Comparison of ENCODE assay signal across 9 cellular contexts in the genomic region with DNA sequence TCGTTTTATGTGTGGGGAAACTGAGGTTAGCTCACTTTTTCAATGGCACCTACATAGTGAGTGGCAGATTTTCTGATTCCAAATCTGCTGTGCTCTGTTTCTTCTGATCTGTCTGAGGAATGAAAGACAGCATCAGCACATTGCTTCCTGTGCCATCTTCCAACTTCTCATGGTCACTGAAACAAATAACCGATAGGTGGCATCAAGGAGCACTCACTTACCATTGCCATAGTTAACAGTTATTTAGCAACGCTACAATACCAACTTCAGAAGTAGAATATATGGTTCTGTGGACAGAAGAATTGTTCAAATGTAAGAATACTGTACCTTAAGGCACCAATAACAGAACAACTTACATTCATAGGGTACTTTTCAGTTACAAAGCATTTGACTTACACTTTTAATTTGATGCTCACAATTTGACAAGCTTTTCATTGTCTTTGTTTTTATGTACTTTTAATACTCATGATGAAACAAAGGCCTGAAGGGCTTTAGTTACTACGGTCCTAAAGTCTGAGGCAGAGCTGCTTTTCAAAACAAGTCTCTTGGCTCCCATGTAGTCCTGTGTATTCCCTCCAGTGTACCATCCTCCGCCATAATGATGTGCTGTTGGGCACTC.
A peak's percentile ranks its signal among the peaks of the same experiment; 100 is the strongest.
DNase-seq lines count a peak whose midpoint lies in the region; ATAC-seq, FAIRE-seq and TF ChIP-seq lines count a peak whose summit lies in the region.
"Had no signal": no experiment of that assay in that cellular context is flagged by ENCODE, and none has a peak within 500 bp of the region (broad histone marks: within the 10 kb centered on the region; RNA-seq: fewer than 3 reads in every experiment).

No MANE protein-coding gene starts in this region.

- intact Hi-C loops in K562 (cut with micrococcal nuclease), result no loop called here
- intact Hi-C loops in vagina (cut with DNase I), result no loop called here

- H3K9me3 ChIP-seq in K562 (replicated peaks; ENCODE audit: control insufficient read depth, insufficient read depth, low read depth, low read length), result no peaks in the 10 kb centered on the region
- H3K9me3 ChIP-seq in keratinocyte (ENCODE audit: control insufficient read depth, low read depth, low read length), result no peaks in the 10 kb centered on the region
- H3K9me3 ChIP-seq in vagina, result no peaks in the 10 kb centered on the region

- peak; percentile 84 to 90 for DNase-seq in Kasumi-1 (lab: John Stamatoyannopoulos, UW)
- peak; percentile 16 to 29 (median 26) for DNase-seq in K562 (ENCODE audit: extremely low read depth in 1 of 4, low spot score in 3 of 4)
- no peak for DNase-seq in keratinocyte (ENCODE audit: low read depth, low spot score)
- DNase-seq in vagina (ENCODE audit: extremely low spot score in 2 of 2), result no peak
- DNase-seq in stimulated activated CD4-positive, alpha-beta T cell treated with anti-CD3 and anti-CD28 coated beads, Interleukin-2, amount 100 ng/mL, for 24 hours, result no peak

- peak; percentile 53 for ATAC-seq in GM19324 (IDR thresholded peaks at IDR 0.05; ENCODE audit: low FRiP score, unreplicated experiment)
- ATAC-seq in K562, result peak; percentile 59; the same call in 1 of the 3 replicates
- ATAC-seq in GM21825 (IDR thresholded peaks at IDR 0.05; ENCODE audit: unreplicated experiment), result no peak

- H3K9ac ChIP-seq in K562 (ENCODE audit: insufficient read depth in 1 of 2, low read depth in 2 of 2, low read length in 2 of 2) (no peak overlapping the region), keratinocyte (ENCODE audit: control insufficient read depth, extremely low read depth, insufficient read depth, low read length) (no peak overlapping the region)

- TF ChIP-seq RAD21 in K562 (CRISPR knock-in tag; conservative IDR thresholded peaks at IDR 0.05 in 1 of 2, IDR thresholded peaks at IDR 0.05 in 1 of 2), result peak in 1 of 2 experiments; percentile 52; a peak in 3 of 4 replicates

- no peak overlapping the region for H2AFZ ChIP-seq in K562 (ENCODE audit: low read depth, low read length)
- no peak overlapping the region for H2AFZ ChIP-seq in keratinocyte (ENCODE audit: control insufficient read depth, low read length)

- dilution Hi-C loops in keratinocyte (cut with MboI; ENCODE audit: extremely low pct_ligation_motif_present, low sequenced_read_pairs), result no loop called here

- H3K27me3 ChIP-seq in K562 (ENCODE audit: control insufficient read depth in 2 of 2, insufficient read depth in 2 of 2, low read length in 2 of 2) (no peaks in the 10 kb centered on the region), keratinocyte (ENCODE audit: control insufficient read depth, extremely low read depth, insufficient read depth, low read length) (no peaks in the 10 kb centered on the region), vagina (no peaks in the 10 kb centered on the region)

- BruUV-seq in K562 (replicated peaks; lab: Mats Ljungman, UMichigan), result no TSS peak

- H3K4me1 ChIP-seq in K562 (replicated peaks in 1 of 2; ENCODE audit: control insufficient read depth in 2 of 2, insufficient read depth in 2 of 2, low read length in 2 of 2) (no peaks in the 10 kb centered on the region), keratinocyte (ENCODE audit: control insufficient read depth, extremely low read depth, insufficient read depth, low read length) (peaks cover 6% of the 10 kb centered on the region), vagina (no peaks in the 10 kb centered on the region)

- in situ Hi-C loops in K562 (cut with MboI), result no loop called here

- FAIRE-seq in K562 (lab: Jason Lieb, UNC) (peak; percentile 74), keratinocyte (lab: Jason Lieb, UNC) (peak; percentile 69)

- peak; percentile 90 for TF ChIP-seq CTCF in C4-2B (conservative IDR thresholded peaks at IDR 0.05)
- peak; percentile 27 to 51 (median 51); a peak in 5 of 6 replicates for TF ChIP-seq CTCF in K562 (IDR thresholded peaks at IDR 0.05 in 2 of 3, conservative IDR thresholded peaks at IDR 0.05 in 1 of 3; ENCODE audit: insufficient read depth in 2 of 3, low read depth in 1 of 3, low read length in 3 of 3)
- TF ChIP-seq CTCF in keratinocyte (optimal IDR thresholded peaks at IDR 0.05 in 1 of 3, IDR thresholded peaks at IDR 0.05 in 1 of 3, conservative IDR thresholded peaks at IDR 0.05 in 1 of 3; ENCODE audit: extremely low read depth in 1 of 3, insufficient read depth in 2 of 3, low read length in 3 of 3), result peak; percentile 52 to 65 (median 65)
- peak in 2 of 3 experiments; percentile 32 to 55 for TF ChIP-seq CTCF in vagina (IDR thresholded peaks at IDR 0.05)

- H3K27ac ChIP-seq in C4-2B (no peak overlapping the region), K562 (ENCODE audit: extremely low read depth, low read depth, low read length) (no peak overlapping the region), keratinocyte (ENCODE audit: control insufficient read depth, insufficient read depth, low read length) (no peak overlapping the region), vagina (no peak overlapping the region)
- H3K27ac ChIP-seq: epithelial cell of prostate had no signal

- TF ChIP-seq POLR2A in K562 (conservative IDR thresholded peaks at IDR 0.05) (no peak), vagina (IDR thresholded peaks at IDR 0.05) (no peak)

- 35% methylated on average over 5 of the region's 5 CpGs for WGBS in K562 (ENCODE audit: insufficient coverage, low coverage, missing lambda C conversion rate)

- H3K9me1 ChIP-seq in K562 (ENCODE audit: control insufficient read depth, insufficient read depth, low read length) (no peaks in the 10 kb centered on the region), keratinocyte (ENCODE audit: control insufficient read depth, extremely low read depth, insufficient read depth, low read length) (no peaks in the 10 kb centered on the region)

- H3K4me3 ChIP-seq in K562 (no peak overlapping the region), keratinocyte (ENCODE audit: control insufficient read depth in 2 of 3, extremely low read depth in 1 of 3, insufficient read depth in 2 of 3, low read depth in 1 of 3, low read length in 3 of 3) (no peak overlapping the region), vagina (no peak overlapping the region)

- CTCF ChIA-PET in K562 (lab: Yijun Ruan, JAX; ENCODE audit: low intra/inter-chr PET ratio), result no interaction called here

- no peaks in the 10 kb centered on the region for H3K79me2 ChIP-seq in K562 (ENCODE audit: control insufficient read depth, insufficient read depth, low read length)
- H3K79me2 ChIP-seq in keratinocyte (ENCODE audit: control insufficient read depth, insufficient read depth, low read length), result no peaks in the 10 kb centered on the region

- TF ChIP-seq EP300 in K562 (IDR thresholded peaks at IDR 0.05; ENCODE audit: low read length), result no peak

- POLR2A ChIA-PET in K562 (lab: Yijun Ruan, JAX), result interaction anchor here (0.6 kb wide), 1 partner anchor 100 kb away, joined by 3 read pairs; no protein-coding TSS in a partner anchor

- no peaks in the 10 kb centered on the region for H3K36me3 ChIP-seq in K562 (ENCODE audit: control insufficient read depth, insufficient read depth, low read length)
- H3K36me3 ChIP-seq in keratinocyte (ENCODE audit: control insufficient read depth in 2 of 2, extremely low read depth in 1 of 2, insufficient read depth in 2 of 2, low read length in 2 of 2), result no peaks in the 10 kb centered on the region
- no peaks in the 10 kb centered on the region for H3K36me3 ChIP-seq in vagina

- H4K20me1 ChIP-seq in K562 (replicated peaks; ENCODE audit: control insufficient read depth, insufficient read depth, low read length) (no peaks in the 10 kb centered on the region), keratinocyte (ENCODE audit: control insufficient read depth, extremely low read depth, insufficient read depth, low read length) (no peaks in the 10 kb centered on the region)

- no peak overlapping the region for H3K4me2 ChIP-seq in K562 (ENCODE audit: insufficient read depth, low read length)
- no peak overlapping the region for H3K4me2 ChIP-seq in keratinocyte (ENCODE audit: control insufficient read depth, extremely low read depth, insufficient read depth, low read depth, low read length)

TF ChIP-seq in K562, 482 proteins besides CTCF, POLR2A, EP300 and RAD21:
- TF ChIP-seq ZNF408 (CRISPR knock-in tag; IDR thresholded peaks at IDR 0.05; ENCODE audit: low read depth) (no peak), ZNF778 (CRISPR knock-in tag; IDR thresholded peaks at IDR 0.05) (no peak)

Comparison
In these comparisons a context has a peak if more than half of its experiments do, and no peak if none do; other contexts are left out.
1. DNase-seq: peak in Kasumi-1 (2 of 2) and K562 (4 of 4); none in keratinocyte (single experiment), vagina (0 of 2) and stimulated activated CD4-positive, alpha-beta T cell treated with anti-CD3 and anti-CD28 coated beads, Interleukin-2, amount 100 ng/mL, for 24 hours (0 of 2).
2. Peak in every context shown above with its lines, with median percentiles within 50 percentile points of each other: CTCF ChIP-seq.